In genomic region chr9:127768666-127769065, GRCh38 we compare ENCODE assay signal across 14 cellular contexts. TPM values are rescaled to one million over a fixed set of nuclear protein-coding genes. Genes with fewer than 3 reads are reported as not detected.
A peak's percentile ranks its signal among the peaks of the same experiment; 100 is the strongest.
DNase-seq lines count a peak whose midpoint lies in the region; TF ChIP-seq lines count a peak whose summit lies in the region.
"Had no signal": no experiment of that assay in that cellular context is flagged by ENCODE, and none has a peak within 500 bp of the region (broad histone marks: within the 10 kb centered on the region; RNA-seq: fewer than 3 reads in every experiment).

No MANE protein-coding gene starts in this region.

- no peak for TF ChIP-seq CTCF in glutamatergic neuron (IDR thresholded peaks at IDR 0.05; ENCODE audit: partially characterized antibody, unreplicated experiment)

- DNase-seq in T-helper 2 cell treated with Interferon-gamma antibody and Interleukin-4, amounts not matched to agents 5 μg/mL and 100 μg/mL, for 36 hours (ENCODE audit: low spot score), result no peak
- DNase-seq in T-helper 2 cell (no peak), glutamatergic neuron (no peak), NCI-H2107 (lab: John Stamatoyannopoulos, UW) (no peak), cerebellar nuclear complex (lab: John Stamatoyannopoulos, UW) (no peak)
- DNase-seq in activated CD4-positive, alpha-beta memory T cell treated with anti-CD3 and anti-CD28 coated beads for 36 hours, result no peak
- DNase-seq in stimulated activated CD4-positive, alpha-beta T cell treated with anti-CD3 and anti-CD28 coated beads, Interleukin-2, amount 100 ng/mL, for 24 hours, result no peak
- DNase-seq: 8988T; NCI-H1092 treated with DMSO at 0.1 percent for 48 hours; stimulated activated CD4-positive, alpha-beta T cell treated with anti-CD3 and anti-CD28 coated beads, Interleukin-2, amount 100 ng/mL, for 48 hours had no signal

- POLR2A ChIA-PET in activated CD4-positive, alpha-beta memory T cell treated with anti-CD3 and anti-CD28 coated beads for 36 hours (lab: Charles Lee), result interaction anchor here (2.7 to 3.3 kb wide), 2 partner anchors 10 to 17 kb away, joined by 10 to 19 read pairs; partner anchors contain the start of genes CDK9 and SH2D3C

- H3K27ac Mint-ChIP-seq in T-helper 2 cell treated with Interferon-gamma antibody and Interleukin-4, amounts not matched to agents 5 μg/mL and 100 μg/mL, for 36 hours, result peak overlapping the region; percentile 78
- H3K27ac Mint-ChIP-seq in activated CD4-positive, alpha-beta memory T cell treated with anti-CD3 and anti-CD28 coated beads for 36 hours, result peak overlapping the region; percentile 73
- H3K27ac Mint-ChIP-seq in glutamatergic neuron (ENCODE audit: unreplicated experiment), result peak overlapping the region; percentile 25

- H3K4me3 ChIP-seq in skin epidermis, result no peak overlapping the region

- intact Hi-C loops in activated CD4-positive, alpha-beta memory T cell treated with anti-CD3 and anti-CD28 coated beads for 36 hours (cut with micrococcal nuclease), result no loop called here

- H3K4me3 Mint-ChIP-seq in T-helper 2 cell treated with Interferon-gamma antibody and Interleukin-4, amounts not matched to agents 5 μg/mL and 100 μg/mL, for 36 hours, result peak overlapping the region; percentile 59
- no peak overlapping the region for H3K4me3 Mint-ChIP-seq in activated CD4-positive, alpha-beta memory T cell treated with anti-CD3 and anti-CD28 coated beads for 36 hours
- peak overlapping the region; percentile 12 for H3K4me3 Mint-ChIP-seq in glutamatergic neuron (ENCODE audit: unreplicated experiment)
- H3K4me3 Mint-ChIP-seq: endodermal cell had no signal

- H3K4me1 Mint-ChIP-seq in T-helper 2 cell treated with Interferon-gamma antibody and Interleukin-4, amounts not matched to agents 5 μg/mL and 100 μg/mL, for 36 hours (ENCODE audit: low read depth), result peaks cover 58% of the 10 kb centered on the region
- peaks cover 63% of the 10 kb centered on the region for H3K4me1 Mint-ChIP-seq in activated CD4-positive, alpha-beta memory T cell treated with anti-CD3 and anti-CD28 coated beads for 36 hours (ENCODE audit: low read depth)
- peaks cover 30% of the 10 kb centered on the region for H3K4me1 Mint-ChIP-seq in glutamatergic neuron (ENCODE audit: low read depth, unreplicated experiment)

- H3K9me3 Mint-ChIP-seq in T-helper 2 cell treated with Interferon-gamma antibody and Interleukin-4, amounts not matched to agents 5 μg/mL and 100 μg/mL, for 36 hours, result no peaks in the 10 kb centered on the region
- H3K9me3 Mint-ChIP-seq in activated CD4-positive, alpha-beta memory T cell treated with anti-CD3 and anti-CD28 coated beads for 36 hours, result no peaks in the 10 kb centered on the region
- H3K9me3 Mint-ChIP-seq in glutamatergic neuron (ENCODE audit: unreplicated experiment), result peaks cover 10% of the 10 kb centered on the region
- H3K9me3 Mint-ChIP-seq: endodermal cell had no signal

- H3K27ac ChIP-seq in skin epidermis, result peak overlapping the region in 20 of 21 experiments; percentile 10 to 88 (median 76)
- H3K27ac ChIP-seq: HL-60 had no signal

- CTCF ChIA-PET in activated CD4-positive, alpha-beta memory T cell treated with anti-CD3 and anti-CD28 coated beads for 36 hours (lab: Charles Lee), result interaction anchor here (1.2 to 11.7 kb wide), 5 partner anchors 16 to 153 kb away, joined by 3 to 131 read pairs (median 29); partner anchors contain the start of genes CDK9 and TOR2A

- no peaks in the 10 kb centered on the region for H3K27me3 Mint-ChIP-seq in T-helper 2 cell treated with Interferon-gamma antibody and Interleukin-4, amounts not matched to agents 5 μg/mL and 100 μg/mL, for 36 hours (ENCODE audit: low read depth)
- no peaks in the 10 kb centered on the region for H3K27me3 Mint-ChIP-seq in activated CD4-positive, alpha-beta memory T cell treated with anti-CD3 and anti-CD28 coated beads for 36 hours
- H3K27me3 Mint-ChIP-seq in glutamatergic neuron (ENCODE audit: unreplicated experiment), result peaks cover 13% of the 10 kb centered on the region

- peaks cover 76% of the 10 kb centered on the region for H3K36me3 Mint-ChIP-seq in T-helper 2 cell treated with Interferon-gamma antibody and Interleukin-4, amounts not matched to agents 5 μg/mL and 100 μg/mL, for 36 hours (ENCODE audit: low read depth)
- peaks cover 32% of the 10 kb centered on the region for H3K36me3 Mint-ChIP-seq in activated CD4-positive, alpha-beta memory T cell treated with anti-CD3 and anti-CD28 coated beads for 36 hours
- no peaks in the 10 kb centered on the region for H3K36me3 Mint-ChIP-seq in glutamatergic neuron (ENCODE audit: unreplicated experiment)

RNA-seq across cellular contexts. Expression of gene SH2D3C, which starts 9.8 kb away (rescaled TPM):
- 10 to 100 TPM; 34.5 to 35.3 TPM for total RNA-seq in activated CD4-positive, alpha-beta memory T cell treated with anti-CD3 and anti-CD28 coated beads for 36 hours
- 71.7 TPM for total RNA-seq in glutamatergic neuron (ENCODE audit: unreplicated experiment)

RNA-seq across cellular contexts. Expression of gene CDK9, which starts 17.2 kb away (rescaled TPM):
- 10 to 100 TPM; 99.4 to 99.6 TPM for total RNA-seq in activated CD4-positive, alpha-beta memory T cell treated with anti-CD3 and anti-CD28 coated beads for 36 hours
- total RNA-seq in glutamatergic neuron (ENCODE audit: unreplicated experiment), result 83.9 TPM

RNA-seq across cellular contexts. Expression of gene TOR2A, which starts 33.6 kb away (rescaled TPM):
- 10 to 100 TPM; 12.7 to 16.2 TPM for total RNA-seq in activated CD4-positive, alpha-beta memory T cell treated with anti-CD3 and anti-CD28 coated beads for 36 hours
- total RNA-seq in glutamatergic neuron (ENCODE audit: unreplicated experiment), result 27.5 TPM

RNA-seq across cellular contexts. Expression of gene FPGS, which starts 34.0 kb away (rescaled TPM):
- total RNA-seq in activated CD4-positive, alpha-beta memory T cell treated with anti-CD3 and anti-CD28 coated beads for 36 hours, result 10 to 100 TPM; 80.0 to 83.9 TPM
- 44.2 TPM for total RNA-seq in glutamatergic neuron (ENCODE audit: unreplicated experiment)

RNA-seq across cellular contexts. Expression of gene TTC16, which starts 52.8 kb away (rescaled TPM):
- under 1 TPM; 0.61 to 0.69 TPM for total RNA-seq in activated CD4-positive, alpha-beta memory T cell treated with anti-CD3 and anti-CD28 coated beads for 36 hours
- total RNA-seq in glutamatergic neuron (ENCODE audit: unreplicated experiment), result not detected
- total RNA-seq: endodermal cell, urinary bladder had no signal

Comparison
In these comparisons a context has a peak if more than half of its experiments do, and no peak if none do; other contexts are left out.
1. H3K27ac Mint-ChIP-seq: peak in every context shown above with its lines; median percentile 78 in T-helper 2 cell treated with Interferon-gamma antibody and Interleukin-4, amounts not matched to agents 5 μg/mL and 100 μg/mL, for 36 hours; 73 in activated CD4-positive, alpha-beta memory T cell treated with anti-CD3 and anti-CD28 coated beads for 36 hours; 25 in glutamatergic neuron.